14 cellular contexts compared by ENCODE assay signal in genomic region chr13:111541752-111542529, GRCh38.
A peak's percentile ranks its signal among the peaks of the same experiment; 100 is the strongest.
DNase-seq lines count a peak whose midpoint lies in the region; ATAC-seq and TF ChIP-seq lines count a peak whose summit lies in the region.
"Had no signal": no experiment of that assay in that cellular context is flagged by ENCODE, and none has a peak within 500 bp of the region (broad histone marks: within the 10 kb centered on the region; RNA-seq: fewer than 3 reads in every experiment).

No MANE protein-coding gene starts in this region.

- peak overlapping the region; percentile 25; the same call in 1 of the 2 replicates for H3K9ac ChIP-seq in BLaER1
- no peak overlapping the region for H3K9ac ChIP-seq in H9 (ENCODE audit: extremely low read depth, insufficient read length, low read length)

- no peaks in the 10 kb centered on the region for H3K36me3 Mint-ChIP-seq in H9 (ENCODE audit: insufficient read depth in 1 of 3, low read depth in 3 of 3)
- H3K36me3 Mint-ChIP-seq: CD4-positive, alpha-beta memory T cell had no signal

- H3K4me2 ChIP-seq in BLaER1, result peak overlapping the region; percentile 78
- H3K4me2 ChIP-seq in H9 (ENCODE audit: insufficient read depth, insufficient read length, low read length), result no peak overlapping the region

- H3K36me3 ChIP-seq in BLaER1, result no peaks in the 10 kb centered on the region
- no peaks in the 10 kb centered on the region for H3K36me3 ChIP-seq in right lobe of liver

- no peak overlapping the region for H3K23ac ChIP-seq in H9 (ENCODE audit: insufficient read length, low read depth, low read length)

- H3T11ph ChIP-seq in H9 (ENCODE audit: low read length), result no peak overlapping the region

- H4K8ac ChIP-seq in H9 (replicated peaks; ENCODE audit: insufficient read length, low read depth, low read length), result no peak overlapping the region

- no peaks in the 10 kb centered on the region for H3K79me2 ChIP-seq in H9 (ENCODE audit: insufficient read depth, low read length)

- H3K79me1 ChIP-seq in H9 (ENCODE audit: insufficient read depth, low read depth, low read length, poor library complexity, severe bottlenecking), result no peaks in the 10 kb centered on the region

- H3K4ac ChIP-seq in H9 (ENCODE audit: low read depth, low read length), result no peak overlapping the region

- no peak overlapping the region for H4K91ac ChIP-seq in H9 (ENCODE audit: insufficient read length, low read depth, low read length)

- H3K4me3 ChIP-seq in BLaER1, result no peak overlapping the region
- H3K4me3 ChIP-seq in NB4 (ENCODE audit: low read depth, low read length), result no peak overlapping the region
- no peak overlapping the region for H3K4me3 ChIP-seq in right lobe of liver

- 49% methylated on average over 8 of the region's 15 CpGs for WGBS in right lobe of liver (ENCODE audit: insufficient coverage, low coverage, low lambda C conversion rate, missing lambda C conversion rate)
- WGBS in H9 (ENCODE audit: extremely low coverage, insufficient read length, low lambda C conversion rate), result no CpG with 5 or more reads among the region's 15 CpGs

- H3K4me3 Mint-ChIP-seq in H9, result no peak overlapping the region
- H3K4me3 Mint-ChIP-seq: CD4-positive, alpha-beta memory T cell had no signal

- no peak overlapping the region for H2BK120ac ChIP-seq in H9 (ENCODE audit: low read depth, low read length, poor library complexity, severe bottlenecking)

- no peaks in the 10 kb centered on the region; a peak in 1 of 5 replicates for H3K9me3 Mint-ChIP-seq in H9

- no peak overlapping the region for H2BK20ac ChIP-seq in H9 (ENCODE audit: low read depth, low read length, poor library complexity, severe bottlenecking)

- H3K23me2 ChIP-seq in H9 (ENCODE audit: insufficient read length, low read depth, low read length, poor library complexity, severe bottlenecking), result no peaks in the 10 kb centered on the region

- H2BK5ac ChIP-seq in H9 (ENCODE audit: insufficient read length, low read length), result no peak overlapping the region

- no peaks in the 10 kb centered on the region for H4K20me1 ChIP-seq in BLaER1
- no peaks in the 10 kb centered on the region for H4K20me1 ChIP-seq in H9 (ENCODE audit: control insufficient read depth, insufficient read depth, insufficient read length)

- H2BK12ac ChIP-seq in H9 (ENCODE audit: insufficient read length, low read depth, low read length), result no peak overlapping the region

- no peak overlapping the region for H4K5ac ChIP-seq in H9 (ENCODE audit: insufficient read length, low read depth, low read length)

- H3K9me3 ChIP-seq in BLaER1 (peaks cover 15% of the 10 kb centered on the region), right lobe of liver (no peaks in the 10 kb centered on the region), H9 (ENCODE audit: control insufficient read depth, low read depth, low read length) (no peaks in the 10 kb centered on the region)

- H3K18ac ChIP-seq in H9 (ENCODE audit: insufficient read length, low read depth, low read length), result no peak overlapping the region

- H3K27ac Mint-ChIP-seq in H9, result no peak overlapping the region
- H3K27ac Mint-ChIP-seq: CD4-positive, alpha-beta memory T cell had no signal

- no peak for TF ChIP-seq CTCF in NB4 (IDR thresholded peaks at IDR 0.05; ENCODE audit: low read depth, low read length)
- TF ChIP-seq CTCF in right lobe of liver (IDR thresholded peaks at IDR 0.05), result no peak
- no peak for TF ChIP-seq CTCF in H9 (conservative IDR thresholded peaks at IDR 0.05)

- H3K27ac ChIP-seq in BLaER1 (no peak overlapping the region), right lobe of liver (peak overlapping the region in 2 of 3 donors; percentile 60 to 88), H9 (ENCODE audit: insufficient read length, low read depth, low read length) (no peak overlapping the region)
- H3K27ac ChIP-seq: C4-2B had no signal

- no peak overlapping the region for H2BK15ac ChIP-seq in H9 (ENCODE audit: low read depth, low read length)

- no peak overlapping the region for H3K14ac ChIP-seq in H9 (ENCODE audit: insufficient read depth, low read length)

- peaks cover 16 to 28% of the 10 kb centered on the region in 2 experiments for H3K4me1 Mint-ChIP-seq in H9
- H3K4me1 Mint-ChIP-seq: CD4-positive, alpha-beta memory T cell had no signal

- peaks cover 27% of the 10 kb centered on the region for H3K4me1 ChIP-seq in BLaER1
- peaks cover 0 to 28% (median 13%) of the 10 kb centered on the region in 4 donors for H3K4me1 ChIP-seq in right lobe of liver
- no peaks in the 10 kb centered on the region for H3K4me1 ChIP-seq in H9 (ENCODE audit: insufficient read depth, low read length)

- ATAC-seq in right lobe of liver, result peak; percentile 30 to 53 (median 41)
- ATAC-seq in sciatic nerve, result no peak
- ATAC-seq: HCT116 had no signal

- peaks cover 6% of the 10 kb centered on the region for H3K27me3 ChIP-seq in BLaER1
- no peaks in the 10 kb centered on the region for H3K27me3 ChIP-seq in right lobe of liver
- H3K27me3 ChIP-seq in H9 (ENCODE audit: insufficient read depth, low read length), result no peaks in the 10 kb centered on the region

- intact Hi-C loops in right lobe of liver (cut with DNase I) (no loop called here), sciatic nerve (cut with DNase I) (no loop called here)

- TF ChIP-seq POLR2A in NB4 (IDR thresholded peaks at IDR 0.05; ENCODE audit: extremely low read depth, insufficient read length), result no peak
- TF ChIP-seq POLR2A in right lobe of liver (IDR thresholded peaks at IDR 0.05), result no peak

- no peak overlapping the region for H2AK5ac ChIP-seq in H9 (ENCODE audit: insufficient read length, low read length)

- no peak overlapping the region for H2AFZ ChIP-seq in H9 (ENCODE audit: low read length)

- H3K56ac ChIP-seq in H9 (ENCODE audit: insufficient read length, low read depth, low read length), result no peak overlapping the region

- peaks cover 27% of the 10 kb centered on the region for H3K27me3 Mint-ChIP-seq in H9 (ENCODE audit: low read depth)

- DNase-seq in NB4 (ENCODE audit: low read depth), result peak; percentile 76
- peak in 1 of 3 donors; percentile 69 for DNase-seq in right lobe of liver
- peak; percentile 37 for DNase-seq in sciatic nerve (ENCODE audit: low spot score)
- DNase-seq in NCI-H345 (lab: John Stamatoyannopoulos, UW), result no peak
- DNase-seq in H9, result no peak
- no peak for DNase-seq in stimulated activated naive CD4-positive, alpha-beta T cell treated with Interleukin-2 at 50 U/mL for 16 hours (lab: John Stamatoyannopoulos, UW)
- DNase-seq: ACHN; CD4-positive, alpha-beta memory T cell; DMS153; DMS79 treated with DMSO at 0.1 percent for 48 hours; EL had no signal

Comparison
In these comparisons a context has a peak if more than half of its experiments do, and no peak if none do; other contexts are left out.
1. H3K27ac ChIP-seq: peak in right lobe of liver (2 of 3); none in BLaER1 (single experiment) and H9 (single experiment).
2. DNase-seq: peak in NB4 (single experiment) and sciatic nerve (single experiment); none in NCI-H345 (single experiment), H9 (single experiment) and stimulated activated naive CD4-positive, alpha-beta T cell treated with Interleukin-2 at 50 U/mL for 16 hours (single experiment).